ENCODE assay signal across 3 cellular contexts in genomic region chr6:145893586-145893985, GRCh38.
A peak's percentile ranks its signal among the peaks of the same experiment; 100 is the strongest.
TF ChIP-seq lines count a peak whose summit lies in the region.

No MANE protein-coding gene starts in this region.

TF ChIP-seq in SK-N-SH, 30 proteins besides CTCF, POLR2A, EP300 and RAD21 (continued from another document):
- TF ChIP-seq REST (IDR thresholded peaks at IDR 0.05; ENCODE audit: low read depth, low read length) (no peak), RFX5 (IDR thresholded peaks at IDR 0.05; ENCODE audit: low read length) (no peak), RCOR1 (IDR thresholded peaks at IDR 0.05; ENCODE audit: low read length) (0 out of 2 replicates have a peak, but pooled peaks have one; percentile 21), USF1 (IDR thresholded peaks at IDR 0.05; ENCODE audit: borderline replicate concordance, low read depth) (no peak), NRF1 (IDR thresholded peaks at IDR 0.05; ENCODE audit: low read depth, low read length) (no peak), SIN3A (IDR thresholded peaks at IDR 0.05; ENCODE audit: borderline replicate concordance, low read depth, low read length) (no peak), MXI1 (IDR thresholded peaks at IDR 0.05; ENCODE audit: low read depth, low read length) (peak; percentile 56; the same call in 1 of the 2 replicates), YY1 (IDR thresholded peaks at IDR 0.05; ENCODE audit: low read depth) (no peak), GATA2 (CRISPR knock-in tag; IDR thresholded peaks at IDR 0.05) (peak; percentile 56), SMC3 (IDR thresholded peaks at IDR 0.05; ENCODE audit: low read depth, low read length) (no peak), NFIC (IDR thresholded peaks at IDR 0.05; ENCODE audit: borderline replicate concordance) (no peak)

TF ChIP-seq in SK-N-SH treated with all-trans-retinoic acid at 6 μM for 48 hours, 23 proteins besides CTCF, POLR2A, EP300 and RAD21 (continued from another document):
- TF ChIP-seq CSRNP3 (CRISPR knock-in tag; IDR thresholded peaks at IDR 0.05), result no peak
- no peak for TF ChIP-seq PATZ1 (CRISPR knock-in tag; IDR thresholded peaks at IDR 0.05; ENCODE audit: borderline replicate concordance)
- TF ChIP-seq ARNTL (CRISPR knock-in tag; IDR thresholded peaks at IDR 0.05; ENCODE audit: borderline replicate concordance, low read depth), result no peak
- no peak for TF ChIP-seq TOX (CRISPR knock-in tag; IDR thresholded peaks at IDR 0.05; ENCODE audit: borderline replicate concordance)
- no peak for TF ChIP-seq POU6F1 (CRISPR knock-in tag; IDR thresholded peaks at IDR 0.05; ENCODE audit: borderline replicate concordance, low read depth)
- TF ChIP-seq ZFP3 (CRISPR knock-in tag; IDR thresholded peaks at IDR 0.05), result no peak

TF ChIP-seq in K562, 482 proteins besides CTCF, POLR2A, EP300 and RAD21 (continued from another document):
- TF ChIP-seq ZHX1 (conservative IDR thresholded peaks at IDR 0.05; ENCODE audit: low read length), result no peak
- peak; percentile 51 for TF ChIP-seq L3MBTL2 (IDR thresholded peaks at IDR 0.05)
- TF ChIP-seq EWSR1 (IDR thresholded peaks at IDR 0.05; ENCODE audit: borderline replicate concordance, low read depth, partially characterized antibody), result no peak
- TF ChIP-seq FOXJ2 (tag; IDR thresholded peaks at IDR 0.05), result no peak
- peak; percentile 18; the same call in 1 of the 2 replicates for TF ChIP-seq MGA (IDR thresholded peaks at IDR 0.05)
- 0 out of 2 replicates have a peak, but pooled peaks have one; percentile 16 for TF ChIP-seq NFE2 (IDR thresholded peaks at IDR 0.05; ENCODE audit: low read depth)
- no peak for TF ChIP-seq POLR2H (tag; IDR thresholded peaks at IDR 0.05; ENCODE audit: low read depth)
- TF ChIP-seq ATF7 (IDR thresholded peaks at IDR 0.05), result peak; percentile 53; the same call in 1 of the 2 replicates
- peak; percentile 88 for TF ChIP-seq CREB1 (IDR thresholded peaks at IDR 0.05)
- peak; percentile 61 for TF ChIP-seq CREB1 (CRISPR knock-in tag; IDR thresholded peaks at IDR 0.05)
- TF ChIP-seq DDX20 (tag; IDR thresholded peaks at IDR 0.05; ENCODE audit: low read depth), result no peak
- TF ChIP-seq JUND (IDR thresholded peaks at IDR 0.05; ENCODE audit: borderline replicate concordance, low read depth, low read length), result peak; percentile 12; the same call in 1 of the 2 replicates
- TF ChIP-seq JUND (tag; IDR thresholded peaks at IDR 0.05; ENCODE audit: borderline replicate concordance, low read depth, low read length), result peak; percentile 36; the same call in 1 of the 3 replicates
- TF ChIP-seq PKNOX1 (IDR thresholded peaks at IDR 0.05), result peak; percentile 53; the same call in 1 of the 2 replicates
- TF ChIP-seq ZBTB12 (CRISPR knock-in tag; IDR thresholded peaks at IDR 0.05), result peak; percentile 71; the same call in 1 of the 2 replicates
- peak; percentile 29; the same call in 1 of the 2 replicates for TF ChIP-seq ATF3 (IDR thresholded peaks at IDR 0.05)
- no peak for TF ChIP-seq ATF3 (CRISPR knock-in tag; conservative IDR thresholded peaks at IDR 0.05)
